In genomic region chr14:75258079-75258802, GRCh38 we compare ENCODE assay signal across 8 cellular contexts. TPM values are rescaled to one million over a fixed set of nuclear protein-coding genes. Genes with fewer than 3 reads are reported as not detected.
A peak's percentile ranks its signal among the peaks of the same experiment; 100 is the strongest.
DNase-seq lines count a peak whose midpoint lies in the region; ATAC-seq and TF ChIP-seq lines count a peak whose summit lies in the region.

No MANE protein-coding gene starts in this region.

- peaks cover 31% of the 10 kb centered on the region for H3K4me1 Mint-ChIP-seq in stimulated activated naive CD8-positive, alpha-beta T cell treated with anti-CD3 and anti-CD28 coated beads, Interleukin-15, amount 100 ng/mL, for 72 hours

- peak overlapping the region; percentile 97 for H3K27ac ChIP-seq in AG04450 (ENCODE audit: low read depth, low read length)

- peaks cover 24% of the 10 kb centered on the region for H3K27me3 Mint-ChIP-seq in stimulated activated naive CD8-positive, alpha-beta T cell treated with anti-CD3 and anti-CD28 coated beads, Interleukin-15, amount 100 ng/mL, for 72 hours

- peak overlapping the region; percentile 60 for H3K4me3 ChIP-seq in AG04450 (ENCODE audit: low read depth, low read length)
- peak overlapping the region; percentile 51 for H3K4me3 ChIP-seq in H7 (ENCODE audit: insufficient read depth, low read depth, low read length)
- peak overlapping the region; percentile 44; the same call in 1 of the 2 replicates for H3K4me3 ChIP-seq in iPS-18c (ENCODE audit: insufficient read depth, low read depth, low read length)

- peak overlapping the region; percentile 68 to 77 for H3K4me3 Mint-ChIP-seq in stimulated activated naive CD8-positive, alpha-beta T cell treated with anti-CD3 and anti-CD28 coated beads, Interleukin-15, amount 100 ng/mL, for 72 hours

- CTCF ChIA-PET in AG04450 (lab: Charles Lee): interaction anchor here (1.2 to 1.3 kb wide), 2 partner anchors 9 to 10 kb away, joined by 3 to 4 read pairs; no protein-coding TSS in a partner anchor

- TF ChIP-seq CTCF in AG04450 (IDR thresholded peaks at IDR 0.05; ENCODE audit: low read depth, low read length): no peak

- peak overlapping the region; percentile 95 to 98 for H3K27ac Mint-ChIP-seq in activated naive CD4-positive, alpha-beta T cell treated with anti-CD3 and anti-CD28 coated beads, Interleukin-2, amount 50 U/mL, for 72 hours
- peak overlapping the region; percentile 85 to 99 for H3K27ac Mint-ChIP-seq in stimulated activated naive CD8-positive, alpha-beta T cell treated with anti-CD3 and anti-CD28 coated beads, Interleukin-15, amount 100 ng/mL, for 72 hours

- DNase-seq in AG04450 (ENCODE audit: low read depth, low spot score) (no peak), H7 (no peak), NCI-H1092 (lab: John Stamatoyannopoulos, UW) (no peak), superior temporal gyrus (ENCODE audit: extremely low spot score) (no peak), NCI-H2171 treated with DMSO at 0.1 percent for 48 hours (lab: John Stamatoyannopoulos, UW) (no peak)
- no peak for DNase-seq in activated naive CD4-positive, alpha-beta T cell treated with anti-CD3 and anti-CD28 coated beads, Interleukin-2, amount 50 U/mL, for 72 hours (ENCODE audit: low spot score in 2 of 2)
- DNase-seq in stimulated activated naive CD8-positive, alpha-beta T cell treated with anti-CD3 and anti-CD28 coated beads, Interleukin-15, amount 100 ng/mL, for 72 hours: no peak

- H3K9me3 ChIP-seq in AG04450 (ENCODE audit: control insufficient read depth, insufficient read depth, low read length) (no peaks in the 10 kb centered on the region), iPS-18c (ENCODE audit: control insufficient read depth, insufficient read depth, low read length) (no peaks in the 10 kb centered on the region)

- no peaks in the 10 kb centered on the region for H3K36me3 Mint-ChIP-seq in activated naive CD4-positive, alpha-beta T cell treated with anti-CD3 and anti-CD28 coated beads, Interleukin-2, amount 50 U/mL, for 72 hours

- H3K9me3 Mint-ChIP-seq in activated naive CD4-positive, alpha-beta T cell treated with anti-CD3 and anti-CD28 coated beads, Interleukin-2, amount 50 U/mL, for 72 hours: no peaks in the 10 kb centered on the region
- no peaks in the 10 kb centered on the region for H3K9me3 Mint-ChIP-seq in stimulated activated naive CD8-positive, alpha-beta T cell treated with anti-CD3 and anti-CD28 coated beads, Interleukin-15, amount 100 ng/mL, for 72 hours

- no peaks in the 10 kb centered on the region for H3K27me3 ChIP-seq in AG04450 (ENCODE audit: control insufficient read depth, insufficient read depth, low read length)
- no peaks in the 10 kb centered on the region; the same call in 1 of the 2 replicates for H3K27me3 ChIP-seq in H7 (ENCODE audit: control insufficient read depth, insufficient read depth, low read length)

- no peaks in the 10 kb centered on the region for H3K36me3 ChIP-seq in H7 (replicated peaks; ENCODE audit: control insufficient read depth, insufficient read depth, low read length)

- POLR2A ChIA-PET in AG04450 (lab: Yijun Ruan, JAX): interaction anchor here (0.9 to 1.9 kb wide), 7 partner anchors 9 to 81 kb away, joined by 3 to 23 read pairs (median 6); partner anchors contain the start of gene FOS

- no peak for ATAC-seq in activated naive CD4-positive, alpha-beta T cell treated with anti-CD3 and anti-CD28 coated beads, Interleukin-2, amount 50 U/mL, for 72 hours
- ATAC-seq in stimulated activated naive CD8-positive, alpha-beta T cell treated with anti-CD3 and anti-CD28 coated beads, Interleukin-15, amount 100 ng/mL, for 72 hours: no peak

RNA-seq across cellular contexts. Expression of gene FOS, which starts 20.4 kb away (rescaled TPM):
- polyA plus RNA-seq in AG04450 (2011; rRNA removed): 30.6 and 55.8 TPM in 2 replicates
- 112 and 193 TPM in 2 replicates for polyA minus RNA-seq in AG04450 (2011; rRNA and poly(A)+ RNA removed)
- 14.2 and 217 TPM in 2 replicates for total RNA-seq in H7 (2014; rRNA removed; shearing (Covaris generic))
- 10 to 100 TPM; 55.8 to 65.9 TPM for total RNA-seq in activated naive CD4-positive, alpha-beta T cell treated with anti-CD3 and anti-CD28 coated beads, Interleukin-2, amount 50 U/mL, for 72 hours
